In the genomic region with DNA sequence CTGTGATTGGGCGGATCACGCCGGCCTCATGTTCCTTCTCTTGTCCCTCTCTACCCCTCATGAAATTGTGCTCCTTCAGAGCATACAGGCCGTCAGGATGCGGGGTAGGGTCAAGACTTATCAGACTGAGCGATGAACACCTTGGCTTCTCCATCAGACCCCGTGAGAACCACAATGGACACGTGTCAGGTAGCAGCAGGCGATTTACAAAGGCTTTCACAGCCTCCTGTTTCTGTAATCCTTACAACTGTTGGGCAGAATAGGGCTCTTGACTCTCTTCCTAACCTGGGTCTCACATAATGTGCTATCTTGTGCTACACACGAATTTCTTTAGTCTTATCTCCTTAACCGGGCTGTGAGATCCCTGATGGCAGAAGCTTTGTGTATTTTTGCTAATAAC, we compare ENCODE assay signal across 2 cellular contexts.
TF ChIP-seq lines count a peak whose summit lies in the region.

No MANE protein-coding gene starts in this region.

TF ChIP-seq in GM23338, 12 proteins besides CTCF, POLR2A, EP300 and RAD21:
- TF ChIP-seq ZNF114 (CRISPR knock-in tag; IDR thresholded peaks at IDR 0.05), result no peak
- no peak for TF ChIP-seq ZNF331 (CRISPR knock-in tag; IDR thresholded peaks at IDR 0.05; ENCODE audit: low read depth)
- TF ChIP-seq POLR2AphosphoS5 (IDR thresholded peaks at IDR 0.05; ENCODE audit: low read depth), result no peak
- TF ChIP-seq, protein P1, sequence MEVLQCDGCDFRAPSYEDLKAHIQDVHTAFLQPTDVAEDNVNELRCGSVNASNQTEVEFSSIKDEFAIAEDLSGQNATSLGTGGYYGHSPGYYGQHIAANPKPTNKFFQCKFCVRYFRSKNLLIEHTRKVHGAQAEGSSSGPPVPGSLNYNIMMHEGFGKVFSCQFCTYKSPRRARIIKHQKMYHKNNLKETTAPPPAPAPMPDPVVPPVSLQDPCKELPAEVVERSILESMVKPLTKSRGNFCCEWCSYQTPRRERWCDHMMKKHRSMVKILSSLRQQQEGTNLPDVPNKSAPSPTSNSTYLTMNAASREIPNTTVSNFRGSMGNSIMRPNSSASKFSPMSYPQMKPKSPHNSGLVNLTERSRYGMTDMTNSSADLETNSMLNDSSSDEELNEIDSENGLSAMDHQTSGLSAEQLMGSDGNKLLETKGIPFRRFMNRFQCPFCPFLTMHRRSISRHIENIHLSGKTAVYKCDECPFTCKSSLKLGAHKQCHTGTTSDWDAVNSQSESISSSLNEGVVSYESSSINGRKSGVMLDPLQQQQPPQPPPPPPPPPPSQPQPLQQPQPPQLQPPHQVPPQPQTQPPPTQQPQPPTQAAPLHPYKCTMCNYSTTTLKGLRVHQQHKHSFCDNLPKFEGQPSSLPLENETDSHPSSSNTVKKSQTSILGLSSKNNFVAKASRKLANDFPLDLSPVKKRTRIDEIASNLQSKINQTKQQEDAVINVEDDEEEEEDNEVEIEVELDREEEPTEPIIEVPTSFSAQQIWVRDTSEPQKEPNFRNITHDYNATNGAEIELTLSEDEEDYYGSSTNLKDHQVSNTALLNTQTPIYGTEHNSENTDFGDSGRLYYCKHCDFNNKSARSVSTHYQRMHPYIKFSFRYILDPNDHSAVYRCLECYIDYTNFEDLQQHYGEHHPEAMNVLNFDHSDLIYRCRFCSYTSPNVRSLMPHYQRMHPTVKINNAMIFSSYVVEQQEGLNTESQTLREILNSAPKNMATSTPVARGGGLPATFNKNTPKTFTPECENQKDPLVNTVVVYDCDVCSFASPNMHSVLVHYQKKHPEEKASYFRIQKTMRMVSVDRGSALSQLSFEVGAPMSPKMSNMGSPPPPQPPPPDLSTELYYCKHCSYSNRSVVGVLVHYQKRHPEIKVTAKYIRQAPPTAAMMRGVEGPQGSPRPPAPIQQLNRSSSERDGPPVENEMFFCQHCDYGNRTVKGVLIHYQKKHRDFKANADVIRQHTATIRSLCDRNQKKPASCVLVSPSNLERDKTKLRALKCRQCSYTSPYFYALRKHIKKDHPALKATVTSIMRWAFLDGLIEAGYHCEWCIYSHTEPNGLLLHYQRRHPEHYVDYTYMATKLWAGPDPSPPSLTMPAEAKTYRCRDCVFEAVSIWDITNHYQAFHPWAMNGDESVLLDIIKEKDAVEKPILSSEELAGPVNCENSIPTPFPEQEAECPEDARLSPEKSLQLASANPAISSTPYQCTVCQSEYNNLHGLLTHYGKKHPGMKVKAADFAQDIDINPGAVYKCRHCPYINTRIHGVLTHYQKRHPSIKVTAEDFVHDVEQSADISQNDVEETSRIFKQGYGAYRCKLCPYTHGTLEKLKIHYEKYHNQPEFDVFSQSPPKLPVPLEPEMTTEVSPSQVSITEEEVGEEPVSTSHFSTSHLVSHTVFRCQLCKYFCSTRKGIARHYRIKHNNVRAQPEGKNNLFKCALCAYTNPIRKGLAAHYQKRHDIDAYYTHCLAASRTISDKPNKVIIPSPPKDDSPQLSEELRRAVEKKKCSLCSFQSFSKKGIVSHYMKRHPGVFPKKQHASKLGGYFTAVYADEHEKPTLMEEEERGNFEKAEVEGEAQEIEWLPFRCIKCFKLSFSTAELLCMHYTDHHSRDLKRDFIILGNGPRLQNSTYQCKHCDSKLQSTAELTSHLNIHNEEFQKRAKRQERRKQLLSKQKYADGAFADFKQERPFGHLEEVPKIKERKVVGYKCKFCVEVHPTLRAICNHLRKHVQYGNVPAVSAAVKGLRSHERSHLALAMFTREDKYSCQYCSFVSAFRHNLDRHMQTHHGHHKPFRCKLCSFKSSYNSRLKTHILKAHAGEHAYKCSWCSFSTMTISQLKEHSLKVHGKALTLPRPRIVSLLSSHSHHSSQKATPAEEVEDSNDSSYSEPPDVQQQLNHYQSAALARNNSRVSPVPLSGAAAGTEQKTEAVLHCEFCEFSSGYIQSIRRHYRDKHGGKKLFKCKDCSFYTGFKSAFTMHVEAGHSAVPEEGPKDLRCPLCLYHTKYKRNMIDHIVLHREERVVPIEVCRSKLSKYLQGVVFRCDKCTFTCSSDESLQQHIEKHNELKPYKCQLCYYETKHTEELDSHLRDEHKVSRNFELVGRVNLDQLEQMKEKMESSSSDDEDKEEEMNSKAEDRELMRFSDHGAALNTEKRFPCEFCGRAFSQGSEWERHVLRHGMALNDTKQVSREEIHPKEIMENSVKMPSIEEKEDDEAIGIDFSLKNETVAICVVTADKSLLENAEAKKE (CRISPR knock-in tag; IDR thresholded peaks at IDR 0.05), result no peak
- no peak for TF ChIP-seq EZH2phosphoT487 (IDR thresholded peaks at IDR 0.05; ENCODE audit: unreplicated experiment)

TF ChIP-seq in H1, 55 proteins besides CTCF, POLR2A, EP300 and RAD21:
- TF ChIP-seq HDAC6 (IDR thresholded peaks at IDR 0.05; ENCODE audit: low read depth, low read length) (no peak), SP4 (IDR thresholded peaks at IDR 0.05; ENCODE audit: low read length) (no peak), ATF3 (IDR thresholded peaks at IDR 0.05; ENCODE audit: insufficient read depth, low read depth, low read length) (no peak), SUZ12 (IDR thresholded peaks at IDR 0.05; ENCODE audit: low read length) (no peak), BACH1 (IDR thresholded peaks at IDR 0.05; ENCODE audit: low read length) (no peak), KDM4A (IDR thresholded peaks at IDR 0.05; ENCODE audit: low read depth, low read length, severe bottlenecking) (no peak), TEAD4 (IDR thresholded peaks at IDR 0.05; ENCODE audit: low read depth, low read length) (no peak), TBP (IDR thresholded peaks at IDR 0.05; ENCODE audit: low read depth, low read length) (no peak)
